Comparison of ENCODE assay signal across 1 cellular context in genomic region chr17:4942760-4943508, GRCh38.
A peak's percentile ranks its signal among the peaks of the same experiment; 100 is the strongest.
TF ChIP-seq lines count a peak whose summit lies in the region.

No MANE protein-coding gene starts in this region.

TF ChIP-seq in H1, 55 proteins besides CTCF, POLR2A, EP300 and RAD21:
- TF ChIP-seq POLR2AphosphoS5 (IDR thresholded peaks at IDR 0.05; ENCODE audit: low read depth, low read length) (peak; percentile 43; the same call in 1 of the 2 replicates), YY1 (IDR thresholded peaks at IDR 0.05; ENCODE audit: low read depth, low read length) (no peak)
